In genomic region chr17:45031231-45032149, GRCh38 we compare ENCODE assay signal across 16 cellular contexts. TPM values are rescaled to one million over a fixed set of nuclear protein-coding genes. Genes with fewer than 3 reads are reported as not detected.
A peak's percentile ranks its signal among the peaks of the same experiment; 100 is the strongest.
DNase-seq lines count a peak whose midpoint lies in the region; ATAC-seq and TF ChIP-seq lines count a peak whose summit lies in the region.
"Had no signal": no experiment of that assay in that cellular context is flagged by ENCODE, and none has a peak within 500 bp of the region (broad histone marks: within the 10 kb centered on the region; RNA-seq: fewer than 3 reads in every experiment).

No MANE protein-coding gene starts in this region.

- no peaks in the 10 kb centered on the region for H3K9me3 Mint-ChIP-seq in central memory CD8-positive, alpha-beta T cell
- no peaks in the 10 kb centered on the region for H3K9me3 Mint-ChIP-seq in neural crest cell
- H3K9me3 Mint-ChIP-seq: activated B cell treated with CpG ODN at 0.5 μM for 24 hours; CD4-positive, CD25-positive, alpha-beta regulatory T cell; IgD-negative memory B cell had no signal

- H3K27ac Mint-ChIP-seq in central memory CD8-positive, alpha-beta T cell (ENCODE audit: low read depth): peak overlapping the region; percentile 32
- peak overlapping the region; percentile 87 for H3K27ac Mint-ChIP-seq in neural crest cell (ENCODE audit: unreplicated experiment)
- H3K27ac Mint-ChIP-seq: activated B cell treated with CpG ODN at 0.5 μM for 24 hours, IgD-negative memory B cell had no signal

- ATAC-seq in central memory CD8-positive, alpha-beta T cell (replicated peaks; ENCODE audit: extremely low read depth, poor library complexity, severe bottlenecking): no peak

- no peak overlapping the region for H3K4me3 Mint-ChIP-seq in central memory CD8-positive, alpha-beta T cell
- H3K4me3 Mint-ChIP-seq in neural crest cell: peak overlapping the region; percentile 23
- H3K4me3 Mint-ChIP-seq: activated B cell treated with CpG ODN at 0.5 μM for 24 hours; CD4-positive, CD25-positive, alpha-beta regulatory T cell; IgD-negative memory B cell had no signal

- peak; percentile 61 for DNase-seq in NCI-H2171 treated with DMSO at 0.1 percent for 48 hours (lab: John Stamatoyannopoulos, UW)
- DNase-seq in NCI-H2171 (lab: John Stamatoyannopoulos, UW): no peak
- DNase-seq in NCI-H1694 treated with DMSO at 0.1 percent for 48 hours (lab: John Stamatoyannopoulos, UW): peak; percentile 51
- DNase-seq in central memory CD8-positive, alpha-beta T cell (ENCODE audit: low spot score in 2 of 2): no peak
- DNase-seq in neural crest cell (ENCODE audit: low read depth, low spot score): no peak
- DNase-seq in GM20000 (ENCODE audit: low spot score): no peak
- DNase-seq in stimulated activated CD8-positive, alpha-beta memory T cell treated with anti-CD3 and anti-CD28 coated beads, Interleukin-4, amount 100 ng/mL, for 48 hours: no peak
- no peak for DNase-seq in kidney glomerular epithelial cell (lab: John Stamatoyannopoulos, UW)
- DNase-seq: 8988T; activated B cell treated with CpG ODN at 0.5 μM for 24 hours; activated CD8-positive, alpha-beta memory T cell treated with anti-CD3 and anti-CD28 coated beads, Interleukin-2, amount 50 U/mL, for 4 hours; activated naive CD4-positive, alpha-beta T cell treated with Interleukin-2 at 50 U/mL for 16 hours; CD4-positive, CD25-positive, alpha-beta regulatory T cell; NCI-H1092 treated with DMSO at 0.1 percent for 48 hours; Peyer's patch had no signal

- TF ChIP-seq CTCF in neural crest cell (conservative IDR thresholded peaks at IDR 0.05): no peak
- TF ChIP-seq CTCF in GM20000 (IDR thresholded peaks at IDR 0.05; ENCODE audit: extremely low read depth, missing control alignments): no peak

- H3K4me1 Mint-ChIP-seq in central memory CD8-positive, alpha-beta T cell: peaks cover 9% of the 10 kb centered on the region
- no peaks in the 10 kb centered on the region for H3K4me1 Mint-ChIP-seq in neural crest cell
- H3K4me1 Mint-ChIP-seq: IgD-negative memory B cell had no signal

- H3K36me3 Mint-ChIP-seq in central memory CD8-positive, alpha-beta T cell (ENCODE audit: insufficient read depth): peaks cover 14% of the 10 kb centered on the region
- H3K36me3 Mint-ChIP-seq in neural crest cell (ENCODE audit: low read depth): peaks cover 9% of the 10 kb centered on the region

- no peaks in the 10 kb centered on the region for H3K27me3 Mint-ChIP-seq in central memory CD8-positive, alpha-beta T cell
- no peaks in the 10 kb centered on the region for H3K27me3 Mint-ChIP-seq in neural crest cell (ENCODE audit: low read depth)
- H3K27me3 Mint-ChIP-seq: activated B cell treated with CpG ODN at 0.5 μM for 24 hours; CD4-positive, CD25-positive, alpha-beta regulatory T cell; IgD-negative memory B cell had no signal

RNA-seq across cellular contexts. Expression of gene DCAKD, which starts 19.9 kb away (rescaled TPM):
- total RNA-seq in neural crest cell: 89.6 and 91.8 TPM in 2 replicates

RNA-seq across cellular contexts. Expression of gene NMT1, which starts 29.6 kb away (rescaled TPM):
- total RNA-seq in neural crest cell: 116 and 118 TPM in 2 replicates

Comparison
In these comparisons a context has a peak if more than half of its experiments do, and no peak if none do; other contexts are left out.
1. DNase-seq: peak in NCI-H2171 treated with DMSO at 0.1 percent for 48 hours (single experiment) and NCI-H1694 treated with DMSO at 0.1 percent for 48 hours (single experiment); none in NCI-H2171 (single experiment), central memory CD8-positive, alpha-beta T cell (0 of 2), neural crest cell (single experiment), GM20000 (single experiment), stimulated activated CD8-positive, alpha-beta memory T cell treated with anti-CD3 and anti-CD28 coated beads, Interleukin-4, amount 100 ng/mL, for 48 hours (single experiment) and kidney glomerular epithelial cell (single experiment).